20 cellular contexts compared by ENCODE assay signal in the genomic region with DNA sequence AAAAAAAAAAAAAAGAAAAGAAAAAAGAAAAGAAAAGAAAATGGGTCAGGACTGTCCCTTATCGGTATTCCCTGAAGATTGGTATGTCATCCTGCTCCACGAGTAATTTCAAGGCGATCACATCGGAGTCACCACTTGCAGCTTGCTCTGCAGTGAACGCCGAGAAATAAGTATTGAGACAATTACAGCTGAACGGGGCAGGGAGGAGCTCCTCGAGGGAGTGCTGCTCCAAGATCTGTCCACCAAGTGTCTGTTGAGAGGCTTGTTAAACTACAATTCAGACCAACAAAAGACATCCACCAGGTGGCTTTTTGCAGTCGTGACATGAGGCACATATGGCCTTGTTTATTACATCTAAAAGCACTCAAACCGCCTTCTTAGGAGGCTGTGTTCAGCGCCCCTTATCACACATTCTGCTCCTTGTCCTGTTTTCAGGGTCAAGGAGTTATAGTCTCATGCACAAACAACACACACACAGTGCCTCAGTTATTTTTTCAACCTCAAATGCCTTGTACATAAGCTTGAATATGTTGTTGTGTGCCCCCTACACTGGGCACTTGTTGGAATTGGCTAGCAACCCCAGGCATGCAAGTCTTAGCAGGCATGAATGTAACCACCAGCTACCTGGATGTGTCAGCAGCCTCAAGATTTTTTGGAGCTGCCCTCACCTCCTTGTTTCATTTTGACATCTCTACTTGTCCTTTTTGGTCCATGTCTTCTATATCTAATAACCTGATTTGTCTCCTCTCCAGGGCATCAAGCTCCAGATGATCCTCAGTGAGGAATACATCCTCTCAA. TPM values are rescaled to one million over a fixed set of nuclear protein-coding genes. Genes with fewer than 3 reads are reported as not detected.
DNase-seq lines count a peak whose midpoint lies in the region; ATAC-seq and TF ChIP-seq lines count a peak whose summit lies in the region.
"Had no signal": no experiment of that assay in that cellular context is flagged by ENCODE, and none has a peak within 500 bp of the region (broad histone marks: within the 10 kb centered on the region; RNA-seq: fewer than 3 reads in every experiment).

No MANE protein-coding gene starts in this region.

- no peak overlapping the region for H3K27ac ChIP-seq in HEK293 (ENCODE audit: extremely low read depth, low read depth, low read length)
- H3K27ac ChIP-seq: heart left ventricle, skin epidermis had no signal

- H3K27me3 Mint-ChIP-seq in activated naive CD4-positive, alpha-beta T cell treated with anti-CD3 and anti-CD28 coated beads for 36 hours (ENCODE audit: low read depth), result no peaks in the 10 kb centered on the region
- no peaks in the 10 kb centered on the region for H3K27me3 Mint-ChIP-seq in activated naive CD4-positive, alpha-beta T cell treated with anti-CD3 and anti-CD28 coated beads, Interleukin-2, amount 10 ng/mL, durations not matched to agents 7 days and 5 days
- H3K27me3 Mint-ChIP-seq in T-helper 2 cell treated with Interferon-gamma antibody and Interleukin-4, amounts not matched to agents 5 μg/mL and 100 μg/mL, for 36 hours (ENCODE audit: low read depth), result no peaks in the 10 kb centered on the region
- H3K27me3 Mint-ChIP-seq: stimulated activated naive CD8-positive, alpha-beta T cell treated with anti-CD3 and anti-CD28 coated beads, Interleukin-15, Interleukin-2, amounts not matched to agents 100 ng/mL and 50 ng/mL, for 24 hours had no signal

- no peak overlapping the region for H3K27ac Mint-ChIP-seq in activated naive CD4-positive, alpha-beta T cell treated with anti-CD3 and anti-CD28 coated beads for 36 hours
- H3K27ac Mint-ChIP-seq in activated naive CD4-positive, alpha-beta T cell treated with anti-CD3 and anti-CD28 coated beads, Interleukin-2, amount 10 ng/mL, durations not matched to agents 7 days and 5 days, result no peak overlapping the region
- peak overlapping the region; percentile 47 for H3K27ac Mint-ChIP-seq in T-helper 2 cell treated with Interferon-gamma antibody and Interleukin-4, amounts not matched to agents 5 μg/mL and 100 μg/mL, for 36 hours
- H3K27ac Mint-ChIP-seq: stimulated activated naive CD8-positive, alpha-beta T cell treated with anti-CD3 and anti-CD28 coated beads, Interleukin-15, Interleukin-2, amounts not matched to agents 100 ng/mL and 50 ng/mL, for 24 hours; WTC11 had no signal

- no peak overlapping the region for H3K4me3 ChIP-seq in HEK293 (ENCODE audit: low read depth, low read length)
- H3K4me3 ChIP-seq: heart left ventricle, mucosa of descending colon had no signal

- CTCF ChIA-PET in activated naive CD4-positive, alpha-beta T cell treated with anti-CD3 and anti-CD28 coated beads for 36 hours (lab: Charles Lee), result interaction anchor here (0.6 to 8.9 kb wide), 21 partner anchors 11 to 373 kb away, joined by 3 to 174 read pairs (median 9); a partner anchor contains a TSS
- CTCF ChIA-PET in activated naive CD4-positive, alpha-beta T cell treated with anti-CD3 and anti-CD28 coated beads, Interleukin-2, amount 10 ng/mL, durations not matched to agents 7 days and 5 days (lab: Charles Lee), result interaction anchor here (0.7 to 8.0 kb wide), 24 partner anchors 9 to 296 kb away, joined by 3 to 240 read pairs (median 10); a partner anchor contains a TSS
- CTCF ChIA-PET in HEK293 (lab: Yijun Ruan, JAX), result interaction anchor here (0.6 to 5.2 kb wide), 13 partner anchors 9 to 373 kb away, joined by 3 to 62 read pairs (median 4); a partner anchor contains a TSS

- no peaks in the 10 kb centered on the region for H3K36me3 ChIP-seq in HEK293 (ENCODE audit: control insufficient read depth in 2 of 2, insufficient read depth in 1 of 2, low read length in 2 of 2)
- H3K36me3 ChIP-seq: heart left ventricle had no signal

- no peak overlapping the region for H3K4me3 Mint-ChIP-seq in activated naive CD4-positive, alpha-beta T cell treated with anti-CD3 and anti-CD28 coated beads for 36 hours
- no peak overlapping the region for H3K4me3 Mint-ChIP-seq in activated naive CD4-positive, alpha-beta T cell treated with anti-CD3 and anti-CD28 coated beads, Interleukin-2, amount 10 ng/mL, durations not matched to agents 7 days and 5 days
- H3K4me3 Mint-ChIP-seq in T-helper 2 cell treated with Interferon-gamma antibody and Interleukin-4, amounts not matched to agents 5 μg/mL and 100 μg/mL, for 36 hours, result no peak overlapping the region
- H3K4me3 Mint-ChIP-seq: stimulated activated naive CD8-positive, alpha-beta T cell treated with anti-CD3 and anti-CD28 coated beads, Interleukin-15, Interleukin-2, amounts not matched to agents 100 ng/mL and 50 ng/mL, for 24 hours; WTC11 had no signal

- no peaks in the 10 kb centered on the region for H3K4me1 ChIP-seq in HEK293 (ENCODE audit: control insufficient read depth, insufficient read depth, low read length)

- POLR2A ChIA-PET in HEK293 (lab: Yijun Ruan, JAX), result no interaction called here

- peak; percentile 20 for ATAC-seq in stimulated activated naive CD8-positive, alpha-beta T cell treated with anti-CD3 and anti-CD28 coated beads, Interleukin-15, Interleukin-2, amounts not matched to agents 100 U/mL and 50 U/mL, for 24 hours
- ATAC-seq in HG03045 (IDR thresholded peaks at IDR 0.05; ENCODE audit: unreplicated experiment), result no peak
- no peak for ATAC-seq in HG03442 (IDR thresholded peaks at IDR 0.05; ENCODE audit: unreplicated experiment)
- ATAC-seq: heart left ventricle, mucosa of descending colon, WTC11 had no signal

- peaks cover 43% of the 10 kb centered on the region for H3K4me1 Mint-ChIP-seq in activated naive CD4-positive, alpha-beta T cell treated with anti-CD3 and anti-CD28 coated beads for 36 hours (ENCODE audit: low read depth)
- H3K4me1 Mint-ChIP-seq in activated naive CD4-positive, alpha-beta T cell treated with anti-CD3 and anti-CD28 coated beads, Interleukin-2, amount 10 ng/mL, durations not matched to agents 7 days and 5 days, result peaks cover 29% of the 10 kb centered on the region
- peaks cover 34% of the 10 kb centered on the region for H3K4me1 Mint-ChIP-seq in T-helper 2 cell treated with Interferon-gamma antibody and Interleukin-4, amounts not matched to agents 5 μg/mL and 100 μg/mL, for 36 hours (ENCODE audit: low read depth)

- no peak for TF ChIP-seq CTCF in HEK293 (tag by site-specific recombination; IDR thresholded peaks at IDR 0.05)

- H3K36me3 Mint-ChIP-seq in activated naive CD4-positive, alpha-beta T cell treated with anti-CD3 and anti-CD28 coated beads for 36 hours (ENCODE audit: low read depth), result no peaks in the 10 kb centered on the region
- H3K36me3 Mint-ChIP-seq in activated naive CD4-positive, alpha-beta T cell treated with anti-CD3 and anti-CD28 coated beads, Interleukin-2, amount 10 ng/mL, durations not matched to agents 7 days and 5 days, result no peaks in the 10 kb centered on the region
- H3K36me3 Mint-ChIP-seq in T-helper 2 cell treated with Interferon-gamma antibody and Interleukin-4, amounts not matched to agents 5 μg/mL and 100 μg/mL, for 36 hours (ENCODE audit: low read depth), result no peaks in the 10 kb centered on the region

- intact Hi-C loops in activated naive CD4-positive, alpha-beta T cell treated with anti-CD3 and anti-CD28 coated beads for 36 hours (cut with micrococcal nuclease), result loop anchor here (5.0 kb wide), 1 partner anchor 373 kb away; a partner anchor contains a TSS

- H3K9me3 ChIP-seq in HEK293 (ENCODE audit: control insufficient read depth, insufficient read depth, low read depth, low read length), result no peaks in the 10 kb centered on the region
- H3K9me3 ChIP-seq: heart left ventricle, mucosa of descending colon had no signal

- peak; percentile 49 for DNase-seq in activated naive CD4-positive, alpha-beta T cell treated with anti-CD3 and anti-CD28 coated beads for 36 hours
- no peak for DNase-seq in activated naive CD4-positive, alpha-beta T cell treated with anti-CD3 and anti-CD28 coated beads, Interleukin-2, amount 10 ng/mL, durations not matched to agents 7 days and 5 days
- no peak for DNase-seq in T-helper 2 cell treated with Interferon-gamma antibody and Interleukin-4, amounts not matched to agents 5 μg/mL and 100 μg/mL, for 36 hours (ENCODE audit: low spot score)
- DNase-seq in stimulated activated naive CD8-positive, alpha-beta T cell treated with anti-CD3 and anti-CD28 coated beads, Interleukin-15, Interleukin-2, amounts not matched to agents 100 U/mL and 50 U/mL, for 24 hours, result no peak
- no peak for DNase-seq in foreskin melanocyte
- DNase-seq: activated T-cell treated with anti-CD3 and anti-CD28 coated beads for 4 hours, cortex of kidney, erythroblast, heart left ventricle, mucosa of descending colon, MV-4-11, NCI-H2171 had no signal

- no peaks in the 10 kb centered on the region for H3K9me3 Mint-ChIP-seq in activated naive CD4-positive, alpha-beta T cell treated with anti-CD3 and anti-CD28 coated beads for 36 hours
- H3K9me3 Mint-ChIP-seq in activated naive CD4-positive, alpha-beta T cell treated with anti-CD3 and anti-CD28 coated beads, Interleukin-2, amount 10 ng/mL, durations not matched to agents 7 days and 5 days, result no peaks in the 10 kb centered on the region
- H3K9me3 Mint-ChIP-seq in T-helper 2 cell treated with Interferon-gamma antibody and Interleukin-4, amounts not matched to agents 5 μg/mL and 100 μg/mL, for 36 hours, result no peaks in the 10 kb centered on the region
- H3K9me3 Mint-ChIP-seq: stimulated activated naive CD8-positive, alpha-beta T cell treated with anti-CD3 and anti-CD28 coated beads, Interleukin-15, Interleukin-2, amounts not matched to agents 100 ng/mL and 50 ng/mL, for 24 hours had no signal

TF ChIP-seq in HEK293, 187 proteins besides CTCF, POLR2A, EP300 and RAD21:
- TF ChIP-seq ZNF37A (tag by site-specific recombination; IDR thresholded peaks at IDR 0.05) (no peak), FEZF1 (tag by site-specific recombination; IDR thresholded peaks at IDR 0.05) (0 out of 2 replicates have a peak, but pooled peaks have one; percentile 7)

RNA-seq across cellular contexts. Expression of a gene that starts 13.0 kb away (rescaled TPM):
- 100 to 1,000 TPM; 338 to 340 TPM for total RNA-seq in activated naive CD4-positive, alpha-beta T cell treated with anti-CD3 and anti-CD28 coated beads for 36 hours
- total RNA-seq: kidney epithelial cell, osteocyte had no signal

RNA-seq across cellular contexts. Expression of a gene that starts 14.4 kb away (rescaled TPM):
- 10 to 100 TPM; 79.9 to 82.2 TPM for total RNA-seq in activated naive CD4-positive, alpha-beta T cell treated with anti-CD3 and anti-CD28 coated beads for 36 hours
- total RNA-seq: osteocyte had no signal
